ENCODE assay signal across 24 cellular contexts in genomic region chr4:188960411-188961093, GRCh38.
DNase-seq lines count a peak whose midpoint lies in the region; ATAC-seq and TF ChIP-seq lines count a peak whose summit lies in the region.
"Had no signal": no experiment of that assay in that cellular context is flagged by ENCODE, and none has a peak within 500 bp of the region (broad histone marks: within the 10 kb centered on the region; RNA-seq: fewer than 3 reads in every experiment).

No MANE protein-coding gene starts in this region.

- DNase-seq in right lobe of liver (no peak), NCI-H146 (lab: John Stamatoyannopoulos, UW) (peak; percentile 16), fibroblast of mammary gland (ENCODE audit: low read depth) (peak; percentile 49), GM13976 (ENCODE audit: low spot score) (no peak), NCI-H1048 (lab: John Stamatoyannopoulos, UW) (no peak), SKM-1 treated with dmso at 0.1 percent for 144 hours (lab: John Stamatoyannopoulos, UW; ENCODE audit: unreplicated experiment) (no peak), NCI-H1105 treated with DMSO at 0.1 percent for 48 hours (lab: John Stamatoyannopoulos, UW) (no peak)
- DNase-seq: activated CD4-positive, alpha-beta T cell treated with anti-CD3 and anti-CD28 coated beads, Interleukin-2, amount 50 U/mL, for 1 hour; activated naive CD8-positive, alpha-beta T cell treated with anti-CD3 and anti-CD28 coated beads, Interleukin-2, amount 10 ng/mL, durations not matched to agents 7 days and 5 days; CD8-positive, alpha-beta T cell; DMS79 treated with DMSO at 0.1 percent for 48 hours; H9; hypothalamus; Karpas-422; mesenchymal stem cell; naive thymus-derived CD4-positive, alpha-beta T cell; NCI-H2107; NCI-H526; ovary; SIG-M5; stimulated activated naive B cell treated with anti-CD40 and anti-IgM and Interleukin-4, amounts not matched to agents 10 μg/mL and 1 μg/mL and 100 μg/mL, for 72 hours; testis had no signal

- 55% methylated on average over 4 of the region's 4 CpGs for WGBS in liver
- WGBS in right lobe of liver (ENCODE audit: insufficient coverage, low coverage, low lambda C conversion rate, missing lambda C conversion rate) = 35% methylated on average over 4 of the region's 4 CpGs

- H3K9ac ChIP-seq in liver (ENCODE audit: low read depth in 1 of 2, low read length in 2 of 2) = no peak overlapping the region

- H3K4me1 ChIP-seq in liver (ENCODE audit: control insufficient read depth in 4 of 4, insufficient read depth in 4 of 4, low read length in 3 of 4) (no peaks in the 10 kb centered on the region), right lobe of liver (no peaks in the 10 kb centered on the region)
- H3K4me1 ChIP-seq: testis had no signal

- no peaks in the 10 kb centered on the region for H3K9me3 ChIP-seq in liver (ENCODE audit: control insufficient read depth in 4 of 4, low read length in 3 of 4)
- H3K9me3 ChIP-seq in right lobe of liver = no peaks in the 10 kb centered on the region
- H3K9me3 ChIP-seq: ovary, testis had no signal

- H3K36me3 ChIP-seq in liver (ENCODE audit: control insufficient read depth in 4 of 4, insufficient read depth in 3 of 4, low read depth in 1 of 4, low read length in 3 of 4) (no peaks in the 10 kb centered on the region), right lobe of liver (no peaks in the 10 kb centered on the region)
- H3K36me3 ChIP-seq: ovary had no signal

- TF ChIP-seq RAD21 in liver (IDR thresholded peaks at IDR 0.05) = no peak

- H3K27me3 ChIP-seq in liver (ENCODE audit: control insufficient read depth in 4 of 4, insufficient read depth in 4 of 4, low read length in 3 of 4) (peaks cover 0 to 4% (median under 1%) of the 10 kb centered on the region in 4 donors), right lobe of liver (peaks cover 0 to 3% of the 10 kb centered on the region in 2 donors)
- H3K27me3 ChIP-seq: ovary, testis had no signal

- H3K4me3 ChIP-seq in liver (ENCODE audit: low read depth in 1 of 3, low read length in 3 of 3) (no peak overlapping the region), right lobe of liver (no peak overlapping the region), fibroblast of mammary gland (ENCODE audit: control insufficient read depth, low read depth, low read length) (no peak overlapping the region)
- H3K4me3 ChIP-seq: ovary, testis had no signal

- no peak overlapping the region for H3K27ac ChIP-seq in liver (ENCODE audit: low read depth in 1 of 2, low read length in 2 of 2)
- no peak overlapping the region for H3K27ac ChIP-seq in right lobe of liver
- H3K27ac ChIP-seq: ovary, testis had no signal

- intact Hi-C loops in right lobe of liver (cut with DNase I) = no loop called here

- TF ChIP-seq POLR2A in right lobe of liver (IDR thresholded peaks at IDR 0.05) = no peak

- no peak for ATAC-seq in right lobe of liver
- ATAC-seq: CD8-positive, alpha-beta T cell; naive thymus-derived CD4-positive, alpha-beta T cell; sciatic nerve; stimulated activated naive B cell treated with anti-CD40 and anti-IgM and Interleukin-4, amounts not matched to agents 10 μg/mL and 1 μg/mL and 100 μg/mL, for 72 hours had no signal

- TF ChIP-seq CTCF in liver (IDR thresholded peaks at IDR 0.05; ENCODE audit: low read depth, low read length, missing input control) = no peak
- TF ChIP-seq CTCF in right lobe of liver (IDR thresholded peaks at IDR 0.05) = no peak
- TF ChIP-seq CTCF in fibroblast of mammary gland (conservative IDR thresholded peaks at IDR 0.05; ENCODE audit: control insufficient read depth, insufficient read depth, low read depth, low read length) = no peak
- TF ChIP-seq CTCF in GM13976 (IDR thresholded peaks at IDR 0.05; ENCODE audit: borderline replicate concordance, control extremely low read depth, extremely low read depth, insufficient read depth, missing control alignments) = no peak

- in situ Hi-C loops in GM13976 (cut with MboI; ENCODE audit: low sequenced_read_pairs, unreplicated experiment) = no loop called here

TF ChIP-seq in liver, 16 proteins besides CTCF, POLR2A, EP300 and RAD21:
- TF ChIP-seq FOXA1 (IDR thresholded peaks at IDR 0.05) (no peak), NR2F2 (IDR thresholded peaks at IDR 0.05) (peak; percentile 55)

Comparison
In these comparisons a context has a peak if more than half of its experiments do, and no peak if none do; other contexts are left out.
1. DNase-seq: peak in NCI-H146 (single experiment) and fibroblast of mammary gland (single experiment); none in right lobe of liver (0 of 3), GM13976 (single experiment), NCI-H1048 (single experiment), SKM-1 treated with dmso at 0.1 percent for 144 hours (single experiment) and NCI-H1105 treated with DMSO at 0.1 percent for 48 hours (single experiment).